ENCODE assay signal across 1 cellular context in the genomic region with DNA sequence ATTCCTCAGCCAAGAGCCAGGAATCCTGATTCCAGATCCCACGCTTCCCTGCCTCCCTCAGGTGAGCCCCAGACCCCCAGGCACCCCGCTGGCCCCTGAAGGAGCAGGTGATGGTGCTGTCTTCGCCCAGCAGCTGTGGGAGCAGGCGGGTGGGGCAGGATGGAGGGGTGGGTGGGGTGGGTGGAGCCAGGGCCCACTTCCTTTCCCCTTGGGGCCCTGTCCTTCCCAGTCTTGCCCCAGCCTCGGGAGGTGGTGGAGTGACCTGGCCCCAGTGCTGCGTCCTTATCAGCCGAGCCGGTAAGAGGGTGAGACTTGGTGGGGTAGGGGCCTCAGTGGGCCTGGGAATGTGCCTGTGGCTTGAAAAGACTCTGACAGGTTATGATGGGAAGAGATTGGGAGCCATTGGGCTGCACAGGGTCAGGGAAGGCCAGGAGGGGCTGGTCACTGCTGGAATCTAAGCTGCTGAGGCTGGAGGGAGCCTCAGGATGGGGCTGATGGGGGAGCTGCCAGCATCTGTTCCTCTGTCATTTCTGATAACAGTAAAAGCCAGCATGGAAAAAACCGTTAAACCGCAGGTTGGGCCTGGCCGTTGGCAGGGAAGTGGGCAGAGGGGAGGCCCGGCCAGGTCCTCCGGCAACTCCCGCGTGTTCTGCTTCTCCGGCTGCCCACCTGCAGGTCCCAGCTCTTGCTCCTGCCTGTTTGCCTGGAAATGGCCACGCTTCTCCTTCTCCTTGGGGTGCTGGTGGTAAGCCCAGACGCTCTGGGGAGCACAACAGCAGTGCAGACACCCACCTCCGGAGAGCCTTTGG.
TF ChIP-seq lines count a peak whose summit lies in the region.

A gene with protein sequence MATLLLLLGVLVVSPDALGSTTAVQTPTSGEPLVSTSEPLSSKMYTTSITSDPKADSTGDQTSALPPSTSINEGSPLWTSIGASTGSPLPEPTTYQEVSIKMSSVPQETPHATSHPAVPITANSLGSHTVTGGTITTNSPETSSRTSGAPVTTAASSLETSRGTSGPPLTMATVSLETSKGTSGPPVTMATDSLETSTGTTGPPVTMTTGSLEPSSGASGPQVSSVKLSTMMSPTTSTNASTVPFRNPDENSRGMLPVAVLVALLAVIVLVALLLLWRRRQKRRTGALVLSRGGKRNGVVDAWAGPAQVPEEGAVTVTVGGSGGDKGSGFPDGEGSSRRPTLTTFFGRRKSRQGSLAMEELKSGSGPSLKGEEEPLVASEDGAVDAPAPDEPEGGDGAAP (plus strand): TSS at position 228 of the 809 bp plus-strand sequence. CDS start 482 bp downstream, at position 710.

TF ChIP-seq in GM12878, 131 proteins besides CTCF, POLR2A, EP300 and RAD21 (continued from another document):
- TF ChIP-seq, protein P1, sequence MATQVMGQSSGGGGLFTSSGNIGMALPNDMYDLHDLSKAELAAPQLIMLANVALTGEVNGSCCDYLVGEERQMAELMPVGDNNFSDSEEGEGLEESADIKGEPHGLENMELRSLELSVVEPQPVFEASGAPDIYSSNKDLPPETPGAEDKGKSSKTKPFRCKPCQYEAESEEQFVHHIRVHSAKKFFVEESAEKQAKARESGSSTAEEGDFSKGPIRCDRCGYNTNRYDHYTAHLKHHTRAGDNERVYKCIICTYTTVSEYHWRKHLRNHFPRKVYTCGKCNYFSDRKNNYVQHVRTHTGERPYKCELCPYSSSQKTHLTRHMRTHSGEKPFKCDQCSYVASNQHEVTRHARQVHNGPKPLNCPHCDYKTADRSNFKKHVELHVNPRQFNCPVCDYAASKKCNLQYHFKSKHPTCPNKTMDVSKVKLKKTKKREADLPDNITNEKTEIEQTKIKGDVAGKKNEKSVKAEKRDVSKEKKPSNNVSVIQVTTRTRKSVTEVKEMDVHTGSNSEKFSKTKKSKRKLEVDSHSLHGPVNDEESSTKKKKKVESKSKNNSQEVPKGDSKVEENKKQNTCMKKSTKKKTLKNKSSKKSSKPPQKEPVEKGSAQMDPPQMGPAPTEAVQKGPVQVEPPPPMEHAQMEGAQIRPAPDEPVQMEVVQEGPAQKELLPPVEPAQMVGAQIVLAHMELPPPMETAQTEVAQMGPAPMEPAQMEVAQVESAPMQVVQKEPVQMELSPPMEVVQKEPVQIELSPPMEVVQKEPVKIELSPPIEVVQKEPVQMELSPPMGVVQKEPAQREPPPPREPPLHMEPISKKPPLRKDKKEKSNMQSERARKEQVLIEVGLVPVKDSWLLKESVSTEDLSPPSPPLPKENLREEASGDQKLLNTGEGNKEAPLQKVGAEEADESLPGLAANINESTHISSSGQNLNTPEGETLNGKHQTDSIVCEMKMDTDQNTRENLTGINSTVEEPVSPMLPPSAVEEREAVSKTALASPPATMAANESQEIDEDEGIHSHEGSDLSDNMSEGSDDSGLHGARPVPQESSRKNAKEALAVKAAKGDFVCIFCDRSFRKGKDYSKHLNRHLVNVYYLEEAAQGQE (IDR thresholded peaks at IDR 0.05; ENCODE audit: low read depth, low read length): no peak
- no peak for TF ChIP-seq MTA2 (IDR thresholded peaks at IDR 0.05; ENCODE audit: low read depth)
- 0 out of 2 replicates have a peak, but pooled peaks have one; percentile 65 for TF ChIP-seq ZNF207 (IDR thresholded peaks at IDR 0.05; ENCODE audit: borderline replicate concordance)
- no peak; the same call in 1 of the 2 replicates for TF ChIP-seq ZBED1 (IDR thresholded peaks at IDR 0.05; ENCODE audit: borderline replicate concordance)
- TF ChIP-seq GABPA (IDR thresholded peaks at IDR 0.05; ENCODE audit: low read depth): no peak
- TF ChIP-seq POLR2AphosphoS2 (IDR thresholded peaks at IDR 0.05; ENCODE audit: low read depth, low read length): peak; percentile 78; the same call in 1 of the 2 replicates
- no peak for TF ChIP-seq CHD4 (IDR thresholded peaks at IDR 0.05)
- TF ChIP-seq ZZZ3 (IDR thresholded peaks at IDR 0.05; ENCODE audit: control insufficient read depth, insufficient read length, low read depth): no peak
- no peak for TF ChIP-seq ASH2L (IDR thresholded peaks at IDR 0.05; ENCODE audit: borderline replicate concordance, low read depth)
- TF ChIP-seq, protein P2, sequence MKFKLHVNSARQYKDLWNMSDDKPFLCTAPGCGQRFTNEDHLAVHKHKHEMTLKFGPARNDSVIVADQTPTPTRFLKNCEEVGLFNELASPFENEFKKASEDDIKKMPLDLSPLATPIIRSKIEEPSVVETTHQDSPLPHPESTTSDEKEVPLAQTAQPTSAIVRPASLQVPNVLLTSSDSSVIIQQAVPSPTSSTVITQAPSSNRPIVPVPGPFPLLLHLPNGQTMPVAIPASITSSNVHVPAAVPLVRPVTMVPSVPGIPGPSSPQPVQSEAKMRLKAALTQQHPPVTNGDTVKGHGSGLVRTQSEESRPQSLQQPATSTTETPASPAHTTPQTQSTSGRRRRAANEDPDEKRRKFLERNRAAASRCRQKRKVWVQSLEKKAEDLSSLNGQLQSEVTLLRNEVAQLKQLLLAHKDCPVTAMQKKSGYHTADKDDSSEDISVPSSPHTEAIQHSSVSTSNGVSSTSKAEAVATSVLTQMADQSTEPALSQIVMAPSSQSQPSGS (IDR thresholded peaks at IDR 0.05; ENCODE audit: low read length): no peak
- no peak for TF ChIP-seq SMAD1 (IDR thresholded peaks at IDR 0.05; ENCODE audit: low read depth, partially characterized antibody)
- TF ChIP-seq, protein P3, sequence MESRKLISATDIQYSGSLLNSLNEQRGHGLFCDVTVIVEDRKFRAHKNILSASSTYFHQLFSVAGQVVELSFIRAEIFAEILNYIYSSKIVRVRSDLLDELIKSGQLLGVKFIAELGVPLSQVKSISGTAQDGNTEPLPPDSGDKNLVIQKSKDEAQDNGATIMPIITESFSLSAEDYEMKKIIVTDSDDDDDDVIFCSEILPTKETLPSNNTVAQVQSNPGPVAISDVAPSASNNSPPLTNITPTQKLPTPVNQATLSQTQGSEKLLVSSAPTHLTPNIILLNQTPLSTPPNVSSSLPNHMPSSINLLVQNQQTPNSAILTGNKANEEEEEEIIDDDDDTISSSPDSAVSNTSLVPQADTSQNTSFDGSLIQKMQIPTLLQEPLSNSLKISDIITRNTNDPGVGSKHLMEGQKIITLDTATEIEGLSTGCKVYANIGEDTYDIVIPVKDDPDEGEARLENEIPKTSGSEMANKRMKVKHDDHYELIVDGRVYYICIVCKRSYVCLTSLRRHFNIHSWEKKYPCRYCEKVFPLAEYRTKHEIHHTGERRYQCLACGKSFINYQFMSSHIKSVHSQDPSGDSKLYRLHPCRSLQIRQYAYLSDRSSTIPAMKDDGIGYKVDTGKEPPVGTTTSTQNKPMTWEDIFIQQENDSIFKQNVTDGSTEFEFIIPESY (IDR thresholded peaks at IDR 0.05): no peak
- TF ChIP-seq, protein P4, sequence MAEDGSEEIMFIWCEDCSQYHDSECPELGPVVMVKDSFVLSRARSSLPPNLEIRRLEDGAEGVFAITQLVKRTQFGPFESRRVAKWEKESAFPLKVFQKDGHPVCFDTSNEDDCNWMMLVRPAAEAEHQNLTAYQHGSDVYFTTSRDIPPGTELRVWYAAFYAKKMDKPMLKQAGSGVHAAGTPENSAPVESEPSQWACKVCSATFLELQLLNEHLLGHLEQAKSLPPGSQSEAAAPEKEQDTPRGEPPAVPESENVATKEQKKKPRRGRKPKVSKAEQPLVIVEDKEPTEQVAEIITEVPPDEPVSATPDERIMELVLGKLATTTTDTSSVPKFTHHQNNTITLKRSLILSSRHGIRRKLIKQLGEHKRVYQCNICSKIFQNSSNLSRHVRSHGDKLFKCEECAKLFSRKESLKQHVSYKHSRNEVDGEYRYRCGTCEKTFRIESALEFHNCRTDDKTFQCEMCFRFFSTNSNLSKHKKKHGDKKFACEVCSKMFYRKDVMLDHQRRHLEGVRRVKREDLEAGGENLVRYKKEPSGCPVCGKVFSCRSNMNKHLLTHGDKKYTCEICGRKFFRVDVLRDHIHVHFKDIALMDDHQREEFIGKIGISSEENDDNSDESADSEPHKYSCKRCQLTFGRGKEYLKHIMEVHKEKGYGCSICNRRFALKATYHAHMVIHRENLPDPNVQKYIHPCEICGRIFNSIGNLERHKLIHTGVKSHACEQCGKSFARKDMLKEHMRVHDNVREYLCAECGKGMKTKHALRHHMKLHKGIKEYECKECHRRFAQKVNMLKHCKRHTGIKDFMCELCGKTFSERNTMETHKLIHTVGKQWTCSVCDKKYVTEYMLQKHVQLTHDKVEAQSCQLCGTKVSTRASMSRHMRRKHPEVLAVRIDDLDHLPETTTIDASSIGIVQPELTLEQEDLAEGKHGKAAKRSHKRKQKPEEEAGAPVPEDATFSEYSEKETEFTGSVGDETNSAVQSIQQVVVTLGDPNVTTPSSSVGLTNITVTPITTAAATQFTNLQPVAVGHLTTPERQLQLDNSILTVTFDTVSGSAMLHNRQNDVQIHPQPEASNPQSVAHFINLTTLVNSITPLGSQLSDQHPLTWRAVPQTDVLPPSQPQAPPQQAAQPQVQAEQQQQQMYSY (CRISPR knock-in tag; IDR thresholded peaks at IDR 0.05): no peak
- no peak for TF ChIP-seq SREBF2 (IDR thresholded peaks at IDR 0.05; ENCODE audit: low read length)
- TF ChIP-seq SPI1 (IDR thresholded peaks at IDR 0.05; ENCODE audit: borderline replicate concordance, insufficient read depth, low read depth, low read length): no peak; the same call in 1 of the 2 replicates
- no peak for TF ChIP-seq WRNIP1 (IDR thresholded peaks at IDR 0.05; ENCODE audit: borderline replicate concordance, low read depth, low read length)
TF ChIP-seq in GM12878: peak in this region for 28.
